Comparison of ENCODE assay signal across 8 cellular contexts in the genomic region with DNA sequence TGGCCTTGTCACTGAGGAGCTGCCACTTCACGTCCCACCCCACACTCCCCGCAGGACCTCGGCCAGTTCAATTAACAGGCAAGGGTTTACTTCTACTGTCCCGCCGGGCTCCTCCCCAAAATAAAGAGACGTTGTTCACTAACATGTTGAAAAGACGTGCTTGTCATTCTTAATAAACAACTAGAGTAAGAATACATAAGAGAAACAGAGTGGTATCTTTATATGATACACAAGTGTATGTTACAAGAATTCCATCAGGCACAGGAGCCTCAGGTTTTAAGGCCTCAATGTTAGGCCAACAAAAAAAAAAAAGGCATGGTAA. TPM values are rescaled to one million over a fixed set of nuclear protein-coding genes. Genes with fewer than 3 reads are reported as not detected.
DNase-seq lines count a peak whose midpoint lies in the region; ATAC-seq, FAIRE-seq and TF ChIP-seq lines count a peak whose summit lies in the region.

No MANE protein-coding gene starts in this region.

- H2BK20ac ChIP-seq in H1 (ENCODE audit: low read length) = no peak overlapping the region

- no TSS peak for BruUV-seq in PC-9 (replicated peaks; lab: Mats Ljungman, UMichigan)

- TF ChIP-seq CTCF in CD4-positive, alpha-beta T cell (IDR thresholded peaks at IDR 0.05) = no peak
- TF ChIP-seq CTCF in PC-9 (conservative IDR thresholded peaks at IDR 0.05) (no peak), H1 (IDR thresholded peaks at IDR 0.05; ENCODE audit: control extremely low read depth in 1 of 3, insufficient read depth in 1 of 3, low read depth in 1 of 3, low read length in 3 of 3) (no peak)

- H2BK12ac ChIP-seq in H1 (ENCODE audit: low read depth, low read length) = no peak overlapping the region
- no peak overlapping the region for H2BK12ac ChIP-seq in neuronal stem cell (ENCODE audit: low read length)

- no peaks in the 10 kb centered on the region for H3K27me3 Mint-ChIP-seq in CD4-positive, alpha-beta T cell

- no peak for DNase-seq in CD4-positive, alpha-beta T cell
- DNase-seq in PC-9 (no peak), H1 (ENCODE audit: low read depth in 1 of 2, low spot score in 2 of 2) (no peak), neuronal stem cell (ENCODE audit: low spot score) (no peak), occipital lobe (lab: John Stamatoyannopoulos, UW) (no peak), NCI-H526 treated with DMSO at 0.1 percent for 48 hours (lab: John Stamatoyannopoulos, UW) (no peak)

- no peak overlapping the region for H2AK5ac ChIP-seq in H1 (ENCODE audit: low read depth, low read length)
- no peak overlapping the region for H2AK5ac ChIP-seq in neuronal stem cell (ENCODE audit: low read depth, low read length)

- no peaks in the 10 kb centered on the region for H3K9me2 ChIP-seq in PC-9 (ENCODE audit: insufficient read depth)

- H3K79me2 ChIP-seq in PC-9 (ENCODE audit: low read depth) (peaks cover 45% of the 10 kb centered on the region), H1 (ENCODE audit: control insufficient read depth in 1 of 2, insufficient read depth in 2 of 2, low read length in 2 of 2) (peaks cover 4 to 15% of the 10 kb centered on the region in 2 experiments; a peak in 3 of 4 replicates)

- no peak overlapping the region for H4K5ac ChIP-seq in H1 (ENCODE audit: insufficient read length, low read depth, low read length)

- H2BK5ac ChIP-seq in H1 (ENCODE audit: low read depth, low read length) = no peak overlapping the region
- no peak overlapping the region for H2BK5ac ChIP-seq in neuronal stem cell (ENCODE audit: low read length)

- no peaks in the 10 kb centered on the region for H3K9me3 Mint-ChIP-seq in CD4-positive, alpha-beta T cell

- H3K27ac Mint-ChIP-seq in CD4-positive, alpha-beta T cell = peak overlapping the region; percentile 93

- peak overlapping the region; percentile 88 for H3K4me3 Mint-ChIP-seq in CD4-positive, alpha-beta T cell

- no peak overlapping the region for H3K56ac ChIP-seq in H1 (replicated peaks; ENCODE audit: insufficient read length, low read depth, low read length)

- H2BK15ac ChIP-seq in H1 (ENCODE audit: low read length) (no peak overlapping the region), neuronal stem cell (ENCODE audit: low read length) (no peak overlapping the region)

- H4K8ac ChIP-seq in H1 (ENCODE audit: extremely low read depth, insufficient read depth, low read length) = no peak overlapping the region
- no peak overlapping the region for H4K8ac ChIP-seq in neuronal stem cell (ENCODE audit: low read depth, low read length)

- no peak overlapping the region for H3K23ac ChIP-seq in H1 (ENCODE audit: insufficient read length)
- peak overlapping the region; percentile 99 for H3K23ac ChIP-seq in neuronal stem cell (ENCODE audit: low read depth, low read length, poor library complexity)

- H3K27ac ChIP-seq in CD4-positive, alpha-beta T cell (ENCODE audit: low read depth, low read length) = peak overlapping the region; percentile 87
- H3K27ac ChIP-seq in PC-9 (peak overlapping the region; percentile 47), H1 (ENCODE audit: low read depth, low read length) (no peak overlapping the region), neuronal stem cell (replicated peaks; ENCODE audit: low read length) (no peak overlapping the region)

- POLR2A ChIA-PET in CD4-positive, alpha-beta T cell (lab: Charles Lee) = interaction anchor here (0.6 to 2.3 kb wide), 25 partner anchors 9 to 900 kb away, joined by 3 to 60 read pairs (median 4); a partner anchor contains a TSS
- POLR2A ChIA-PET in PC-9 (lab: Charles Lee; ENCODE audit: unreplicated experiment) = interaction anchor here (0.6 to 1.0 kb wide), 7 partner anchors 23 to 1004 kb away, joined by 3 to 6 read pairs (median 5); a partner anchor contains a TSS
- POLR2A ChIA-PET in H1 (lab: Charles Lee; ENCODE audit: partially characterized antibody) = interaction anchor here (0.6 to 33.9 kb wide), 25 partner anchors 11 to 405 kb away, joined by 3 to 1518 read pairs (median 4); a partner anchor contains a TSS

- peaks cover 7% of the 10 kb centered on the region for H3K23me2 ChIP-seq in H1 (ENCODE audit: low read depth, low read length)

- no peaks in the 10 kb centered on the region for H3K9me3 ChIP-seq in CD4-positive, alpha-beta T cell (ENCODE audit: control insufficient read depth, low read length)
- no peaks in the 10 kb centered on the region for H3K9me3 ChIP-seq in PC-9 (ENCODE audit: insufficient read depth, low read depth)
- H3K9me3 ChIP-seq in H1 (ENCODE audit: insufficient read depth in 2 of 2, low read depth in 1 of 2, low read length in 1 of 2) = no peaks in the 10 kb centered on the region
- no peaks in the 10 kb centered on the region for H3K9me3 ChIP-seq in neuronal stem cell (replicated peaks in 1 of 2; ENCODE audit: control insufficient read depth in 2 of 2, insufficient read depth in 1 of 2, low read depth in 1 of 2, low read length in 2 of 2)

- no peaks in the 10 kb centered on the region for H3K27me3 ChIP-seq in CD4-positive, alpha-beta T cell (ENCODE audit: control insufficient read depth, insufficient read depth, low read length)
- H3K27me3 ChIP-seq in PC-9 (ENCODE audit: insufficient read depth, low read depth) (no peaks in the 10 kb centered on the region), H1 (replicated peaks in 1 of 4; ENCODE audit: control insufficient read depth in 3 of 4, extremely low read depth in 1 of 4, insufficient read depth in 3 of 4, low read length in 3 of 4) (no peaks in the 10 kb centered on the region; a peak in 1 of 7 replicates), neuronal stem cell (ENCODE audit: control insufficient read depth in 3 of 3, insufficient read depth in 3 of 3, low read depth in 1 of 3, low read length in 3 of 3) (no peaks in the 10 kb centered on the region)

- peaks cover 79% of the 10 kb centered on the region for H3K36me3 Mint-ChIP-seq in CD4-positive, alpha-beta T cell (ENCODE audit: low read depth)

- H3K4ac ChIP-seq in H1 (replicated peaks; ENCODE audit: insufficient read length, low read depth, low read length) (no peak overlapping the region), neuronal stem cell (ENCODE audit: low read length) (no peak overlapping the region)

- ATAC-seq in CD4-positive, alpha-beta T cell (ENCODE audit: poor library complexity) = no peak
- ATAC-seq in GM21786 (IDR thresholded peaks at IDR 0.05; ENCODE audit: unreplicated experiment) (no peak), GM18511 (IDR thresholded peaks at IDR 0.05; ENCODE audit: unreplicated experiment) (no peak)

- no peak overlapping the region for H3K14ac ChIP-seq in H1 (ENCODE audit: insufficient read length)
- no peak overlapping the region for H3K14ac ChIP-seq in neuronal stem cell (ENCODE audit: low read length)

- no peak for TF ChIP-seq RAD21 in H1 (IDR thresholded peaks at IDR 0.05 in 1 of 2, conservative IDR thresholded peaks at IDR 0.05 in 1 of 2; ENCODE audit: low read depth in 2 of 2, low read length in 2 of 2)

- H3K18ac ChIP-seq in H1 (ENCODE audit: extremely low read depth, low read length) = no peak overlapping the region
- H3K18ac ChIP-seq in neuronal stem cell (ENCODE audit: low read length) = no peak overlapping the region

- no peak overlapping the region for H4K91ac ChIP-seq in H1 (replicated peaks; ENCODE audit: insufficient read length, low read length)
- no peak overlapping the region for H4K91ac ChIP-seq in neuronal stem cell (ENCODE audit: low read depth, low read length, poor library complexity)

- intact Hi-C loops in CD4-positive, alpha-beta T cell (cut with DNase I, micrococcal nuclease) = loop anchor here (1.0 to 10.0 kb wide), 6 partner anchors 8 to 905 kb away; a partner anchor contains a TSS
- intact Hi-C loops in PC-9 (cut with micrococcal nuclease; ENCODE audit: unreplicated experiment) = loop anchor here (5.0 kb wide), 1 partner anchor 63 kb away; a partner anchor contains a TSS

- H3K4me3 ChIP-seq in PC-9 = peak overlapping the region; percentile 77
- peak overlapping the region in 1 of 4 experiments; percentile 76; a peak in 2 of 8 replicates for H3K4me3 ChIP-seq in H1 (ENCODE audit: extremely low read depth in 1 of 4, insufficient read depth in 2 of 4, low read depth in 3 of 4, low read length in 4 of 4)
- peak overlapping the region in 1 of 2 donors; percentile 72 for H3K4me3 ChIP-seq in neuronal stem cell (ENCODE audit: low read length in 2 of 2)

- no peak overlapping the region for H2BK120ac ChIP-seq in H1 (replicated peaks; ENCODE audit: low read depth, low read length)
- no peak overlapping the region for H2BK120ac ChIP-seq in neuronal stem cell (ENCODE audit: low read depth, low read length)

- TF ChIP-seq EP300 in H1 (IDR thresholded peaks at IDR 0.05; ENCODE audit: borderline replicate concordance in 1 of 2, low read depth in 2 of 2, low read length in 2 of 2) = no peak

- WGBS in H1 (ENCODE audit: extremely low coverage in 1 of 2, insufficient coverage in 1 of 2, insufficient read length in 1 of 2, insufficient replicate concordance in 2 of 2, low coverage in 1 of 2, low lambda C conversion rate in 2 of 2, missing lambda C conversion rate in 1 of 2), 2 experiments = 16% methylated on average over 7 of the region's 7 CpGs; no CpG with 5 or more reads in 1 of the 2 experiments
- WGBS in neuronal stem cell (ENCODE audit: extremely low coverage in 2 of 2, insufficient read length in 2 of 2, insufficient replicate concordance in 1 of 2), 2 donors = no CpG with 5 or more reads among the region's 7 CpGs

- H2AFZ ChIP-seq in PC-9 = no peak overlapping the region
- no peak overlapping the region for H2AFZ ChIP-seq in H1 (ENCODE audit: low read length)
- peak overlapping the region; percentile 60 for H2AFZ ChIP-seq in neuronal stem cell (ENCODE audit: low read length)

- FAIRE-seq in H1 (lab: Jason Lieb, UNC) = no peak

- no peak for TF ChIP-seq POLR2A in H1 (IDR thresholded peaks at IDR 0.05; ENCODE audit: control extremely low read depth in 1 of 2, low read depth in 2 of 2, low read length in 2 of 2)

- H3K4me1 Mint-ChIP-seq in CD4-positive, alpha-beta T cell (ENCODE audit: low read depth) = peaks cover 29% of the 10 kb centered on the region

- peak overlapping the region; percentile 95 for H3K4me2 ChIP-seq in PC-9
- peak overlapping the region; percentile 88 to 98 for H3K4me2 ChIP-seq in H1 (ENCODE audit: insufficient read depth in 1 of 2, low read depth in 2 of 2, low read length in 2 of 2)
- no peak overlapping the region for H3K4me2 ChIP-seq in neuronal stem cell (ENCODE audit: insufficient read depth, low read length, poor library complexity, severe bottlenecking)

- H3K9ac ChIP-seq in H1 (replicated peaks in 1 of 4; ENCODE audit: extremely low read depth in 1 of 4, low read depth in 3 of 4, low read length in 3 of 4) = no peak overlapping the region
- H3K9ac ChIP-seq in neuronal stem cell (ENCODE audit: low read depth, low read length, poor library complexity) = no peak overlapping the region

- H3K79me1 ChIP-seq in H1 (ENCODE audit: low read depth, low read length) (peaks cover 8% of the 10 kb centered on the region), neuronal stem cell (ENCODE audit: low read depth, low read length) (peaks cover 9% of the 10 kb centered on the region)

- H3K36me3 ChIP-seq in PC-9 (ENCODE audit: low read depth) = peaks cover 14% of the 10 kb centered on the region; the same call in 1 of the 2 replicates
- H3K36me3 ChIP-seq in H1 (ENCODE audit: control insufficient read depth in 2 of 4, insufficient read depth in 4 of 4, low read length in 3 of 4) = peaks cover 44 to 68% (median 62%) of the 10 kb centered on the region in 4 experiments
- peaks cover 58 to 93% of the 10 kb centered on the region in 2 donors for H3K36me3 ChIP-seq in neuronal stem cell (replicated peaks in 1 of 2; ENCODE audit: control insufficient read depth in 2 of 2, insufficient read depth in 2 of 2, low read length in 2 of 2)

- H3K4me1 ChIP-seq in PC-9 (replicated peaks; ENCODE audit: insufficient read depth) = peaks cover 8% of the 10 kb centered on the region
- peaks cover 0 to 8% (median 6%) of the 10 kb centered on the region in 4 experiments; a peak in 5 of 7 replicates for H3K4me1 ChIP-seq in H1 (replicated peaks in 1 of 4; ENCODE audit: control insufficient read depth in 3 of 4, insufficient read depth in 4 of 4, low read length in 3 of 4)
- peaks cover 6 to 10% of the 10 kb centered on the region in 2 donors for H3K4me1 ChIP-seq in neuronal stem cell (ENCODE audit: control insufficient read depth in 2 of 2, insufficient read depth in 1 of 2, low read depth in 1 of 2, low read length in 2 of 2)

- peaks cover 36% of the 10 kb centered on the region for H3F3A ChIP-seq in PC-9 (ENCODE audit: insufficient read depth, low read depth)

- CTCF ChIA-PET in CD4-positive, alpha-beta T cell (lab: Charles Lee) = interaction anchor here (0.6 to 2.2 kb wide), 8 partner anchors 10 to 128 kb away, joined by 3 to 29 read pairs (median 6); a partner anchor contains a TSS
- CTCF ChIA-PET in PC-9 (lab: Charles Lee) = no interaction called here
- CTCF ChIA-PET in H1 (lab: Charles Lee; ENCODE audit: partially characterized antibody) = no interaction called here

- H4K20me1 ChIP-seq in PC-9 (ENCODE audit: insufficient read depth) = no peaks in the 10 kb centered on the region; the same call in 1 of the 2 replicates
- H4K20me1 ChIP-seq in H1 (replicated peaks in 1 of 2; ENCODE audit: control insufficient read depth in 1 of 2, insufficient read depth in 2 of 2, low read length in 2 of 2) = peaks cover 6 to 21% of the 10 kb centered on the region in 2 experiments

RNA-seq across cellular contexts. Expression of a gene that starts 0.3 kb away (rescaled TPM):
- total RNA-seq in CD4-positive, alpha-beta T cell = 100 to 1,000 TPM; 133 to 135 TPM
- total RNA-seq in PC-9 (2021) = 190 and 222 TPM in 2 replicates
- 409 and 419 TPM in 2 replicates for total RNA-seq in H1 (2021; fragmentation: NEBNext Ultra II Directional; extraction: Animal tissue kit (Norgen Biotek cat#: 25700))
- polyA plus RNA-seq in H1 (2011; rRNA removed) = 363 and 374 TPM in 2 replicates
- 511 TPM for polyA plus RNA-seq in H1 (2011; cell fraction: cytosol; rRNA removed)
- polyA plus RNA-seq in H1 (2011; cell fraction: nucleus; rRNA removed) = 1,029 TPM
- 385 to 517 TPM (median 516 TPM) in 4 replicates for polyA plus RNA-seq in H1 (2012, experiment 1 of 2)
- polyA plus RNA-seq in H1 (2012, experiment 2 of 2) = 474 TPM
- polyA plus RNA-seq in H1 (2013, experiment 1 of 2) = 339 TPM
- polyA plus RNA-seq in H1 (2013, experiment 2 of 2) = 323 TPM
- 836 and 1,078 TPM in 2 replicates for polyA minus RNA-seq in H1 (2011; rRNA and poly(A)+ RNA removed)
- polyA minus RNA-seq in H1 (2011; cell fraction: cytosol; rRNA and poly(A)+ RNA removed) = 367 TPM
- 252 TPM for polyA minus RNA-seq in H1 (2011; cell fraction: nucleus; rRNA and poly(A)+ RNA removed)
- 290 TPM for polyA plus RNA-seq in neuronal stem cell (2013, experiment 1 of 2)
- polyA plus RNA-seq in neuronal stem cell (2013, experiment 2 of 2) = 282 TPM
- total RNA-seq in occipital lobe = 190 TPM

RNA-seq across cellular contexts. Expression of a gene that starts 7.6 kb away (rescaled TPM):
- 10 to 100 TPM; 52.7 to 53.2 TPM for total RNA-seq in CD4-positive, alpha-beta T cell
- total RNA-seq in PC-9 (2021) = 32.9 and 38.8 TPM in 2 replicates
- 26.2 and 27.8 TPM in 2 replicates for total RNA-seq in H1 (2021; fragmentation: NEBNext Ultra II Directional; extraction: Animal tissue kit (Norgen Biotek cat#: 25700))
- 45.5 and 52.1 TPM in 2 replicates for polyA plus RNA-seq in H1 (2011; rRNA removed)
- polyA plus RNA-seq in H1 (2011; cell fraction: cytosol; rRNA removed) = 31.7 TPM
- 38.4 TPM for polyA plus RNA-seq in H1 (2011; cell fraction: nucleus; rRNA removed)
- polyA plus RNA-seq in H1 (2012, experiment 1 of 2) = 10.4 to 48.0 TPM (median 37.5 TPM) in 4 replicates
- 25.5 TPM for polyA plus RNA-seq in H1 (2012, experiment 2 of 2)
- polyA plus RNA-seq in H1 (2013, experiment 1 of 2) = 38.2 TPM
- polyA plus RNA-seq in H1 (2013, experiment 2 of 2) = 40.2 TPM
- 15.3 and 24.4 TPM in 2 replicates for polyA minus RNA-seq in H1 (2011; rRNA and poly(A)+ RNA removed)
- polyA minus RNA-seq in H1 (2011; cell fraction: cytosol; rRNA and poly(A)+ RNA removed) = 24.3 TPM
- polyA minus RNA-seq in H1 (2011; cell fraction: nucleus; rRNA and poly(A)+ RNA removed) = 52.4 TPM
- polyA plus RNA-seq in neuronal stem cell (2013, experiment 1 of 2) = 57.2 TPM
- 56.0 TPM for polyA plus RNA-seq in neuronal stem cell (2013, experiment 2 of 2)
- total RNA-seq in occipital lobe = 33.4 TPM

RNA-seq across cellular contexts. Expression of a gene that starts 11.1 kb away (rescaled TPM):
- 10 to 100 TPM; 15.1 to 15.6 TPM for total RNA-seq in CD4-positive, alpha-beta T cell
- 27.7 and 35.9 TPM in 2 replicates for total RNA-seq in PC-9 (2021)
- 30.4 and 31.6 TPM in 2 replicates for total RNA-seq in H1 (2021; fragmentation: NEBNext Ultra II Directional; extraction: Animal tissue kit (Norgen Biotek cat#: 25700))
- polyA plus RNA-seq in H1 (2011; rRNA removed) = 86.5 and 95.3 TPM in 2 replicates
- polyA plus RNA-seq in H1 (2011; cell fraction: cytosol; rRNA removed) = 73.1 TPM
- 140 TPM for polyA plus RNA-seq in H1 (2011; cell fraction: nucleus; rRNA removed)
- polyA plus RNA-seq in H1 (2012, experiment 1 of 2) = 34.7 to 40.6 TPM (median 39.8 TPM) in 4 replicates
- polyA plus RNA-seq in H1 (2012, experiment 2 of 2) = 74.3 TPM
- polyA plus RNA-seq in H1 (2013, experiment 1 of 2) = 33.5 TPM
- polyA plus RNA-seq in H1 (2013, experiment 2 of 2) = 33.7 TPM
- 87.2 and 103 TPM in 2 replicates for polyA minus RNA-seq in H1 (2011; rRNA and poly(A)+ RNA removed)
- polyA minus RNA-seq in H1 (2011; cell fraction: cytosol; rRNA and poly(A)+ RNA removed) = 32.7 TPM
- 48.1 TPM for polyA minus RNA-seq in H1 (2011; cell fraction: nucleus; rRNA and poly(A)+ RNA removed)
- polyA plus RNA-seq in neuronal stem cell (2013, experiment 1 of 2) = 39.9 TPM
- 41.4 TPM for polyA plus RNA-seq in neuronal stem cell (2013, experiment 2 of 2)
- 47.4 TPM for total RNA-seq in occipital lobe

RNA-seq across cellular contexts. Expression of a gene that starts 22.3 kb away (rescaled TPM):
- 100 to 1,000 TPM; 132 to 134 TPM for total RNA-seq in CD4-positive, alpha-beta T cell
- total RNA-seq in PC-9 (2021) (157 and 159 TPM in 2 replicates), occipital lobe (85.6 TPM)
- 180 and 187 TPM in 2 replicates for total RNA-seq in H1 (2021; fragmentation: NEBNext Ultra II Directional; extraction: Animal tissue kit (Norgen Biotek cat#: 25700))
- 257 and 340 TPM in 2 replicates for polyA plus RNA-seq in H1 (2011; rRNA removed)
- 262 TPM for polyA plus RNA-seq in H1 (2011; cell fraction: cytosol; rRNA removed)
- 878 TPM for polyA plus RNA-seq in H1 (2011; cell fraction: nucleus; rRNA removed)
- 176 to 244 TPM (median 215 TPM) in 4 replicates for polyA plus RNA-seq in H1 (2012, experiment 1 of 2)
- 172 TPM for polyA plus RNA-seq in H1 (2012, experiment 2 of 2)
- 84.5 TPM for polyA plus RNA-seq in H1 (2013, experiment 1 of 2)
- 77.8 TPM for polyA plus RNA-seq in H1 (2013, experiment 2 of 2)
- 252 and 296 TPM in 2 replicates for polyA minus RNA-seq in H1 (2011; rRNA and poly(A)+ RNA removed)
- polyA minus RNA-seq in H1 (2011; cell fraction: cytosol; rRNA and poly(A)+ RNA removed) = 109 TPM
- polyA minus RNA-seq in H1 (2011; cell fraction: nucleus; rRNA and poly(A)+ RNA removed) = 118 TPM
- 80.4 TPM for polyA plus RNA-seq in neuronal stem cell (2013, experiment 1 of 2)
- 80.3 TPM for polyA plus RNA-seq in neuronal stem cell (2013, experiment 2 of 2)

RNA-seq across cellular contexts. Expression of a gene that starts 39.5 kb away (rescaled TPM):
- 10 to 100 TPM; 45.9 to 47.0 TPM for total RNA-seq in CD4-positive, alpha-beta T cell
- total RNA-seq in PC-9 (2021) (49.1 and 57.1 TPM in 2 replicates), occipital lobe (53.0 TPM)
- 18.6 and 19.1 TPM in 2 replicates for total RNA-seq in H1 (2021; fragmentation: NEBNext Ultra II Directional; extraction: Animal tissue kit (Norgen Biotek cat#: 25700))
- 25.4 and 31.1 TPM in 2 replicates for polyA plus RNA-seq in H1 (2011; rRNA removed)
- polyA plus RNA-seq in H1 (2011; cell fraction: cytosol; rRNA removed) = 29.9 TPM
- 89.3 TPM for polyA plus RNA-seq in H1 (2011; cell fraction: nucleus; rRNA removed)
- 12.6 to 22.7 TPM (median 21.6 TPM) in 4 replicates for polyA plus RNA-seq in H1 (2012, experiment 1 of 2)
- 14.0 TPM for polyA plus RNA-seq in H1 (2012, experiment 2 of 2)
- polyA plus RNA-seq in H1 (2013, experiment 1 of 2) = 18.0 TPM
- 14.1 TPM for polyA plus RNA-seq in H1 (2013, experiment 2 of 2)
- 34.6 and 38.0 TPM in 2 replicates for polyA minus RNA-seq in H1 (2011; rRNA and poly(A)+ RNA removed)
- polyA minus RNA-seq in H1 (2011; cell fraction: cytosol; rRNA and poly(A)+ RNA removed) = 24.7 TPM
- polyA minus RNA-seq in H1 (2011; cell fraction: nucleus; rRNA and poly(A)+ RNA removed) = 72.0 TPM
- 29.0 TPM for polyA plus RNA-seq in neuronal stem cell (2013, experiment 1 of 2)
- polyA plus RNA-seq in neuronal stem cell (2013, experiment 2 of 2) = 25.5 TPM

Comparison
In these comparisons a context has a peak if more than half of its experiments do, and no peak if none do; other contexts are left out.
1. H3K27ac ChIP-seq: peak in CD4-positive, alpha-beta T cell (single experiment) and PC-9 (single experiment); none in H1 (single experiment) and neuronal stem cell (single experiment).